In genomic region chr3:146371902-146372301, GRCh38 we compare ENCODE assay signal across 24 cellular contexts.
"Had no signal": no experiment of that assay in that cellular context is flagged by ENCODE, and none has a peak within 500 bp of the region (broad histone marks: within the 10 kb centered on the region; RNA-seq: fewer than 3 reads in every experiment).

No MANE protein-coding gene starts in this region.

- ATAC-seq: esophagus mucosa, gastrocnemius medialis, heart right ventricle, left cardiac atrium, left lung, left ventricle myocardium superior, lower lobe of right lung, mucosa of descending colon had no signal

- H3K9me3 ChIP-seq: esophagus squamous epithelium, gastrocnemius medialis, mucosa of descending colon had no signal

- H3K4me3 ChIP-seq: coronary artery, dorsolateral prefrontal cortex, esophagus squamous epithelium, gastrocnemius medialis, heart right ventricle, left lung, lower lobe of right lung, mucosa of descending colon had no signal

- H3K4me3 Mint-ChIP-seq: mesothelial cell of epicardium, naive B cell had no signal

- H3K4me1 ChIP-seq: gastrocnemius medialis, left lung, lower lobe of right lung had no signal

- H3K27ac Mint-ChIP-seq: mesothelial cell of epicardium, naive B cell had no signal

- H3K4me1 Mint-ChIP-seq: naive B cell had no signal

- H3K36me3 ChIP-seq: esophagus squamous epithelium, gastrocnemius medialis, heart right ventricle, left lung, lower lobe of right lung had no signal

- H3K27me3 ChIP-seq: dorsolateral prefrontal cortex, esophagus squamous epithelium, gastrocnemius medialis, heart right ventricle, left lung had no signal

- DNase-seq: dermis blood vessel endothelial cell; dorsolateral prefrontal cortex; effector CD4-positive, alpha-beta T cell; effector memory CD4-positive, alpha-beta T cell; erythroblast; esophagus squamous epithelium; foreskin fibroblast; foreskin melanocyte; gastrocnemius medialis; glutamatergic neuron; head of caudate nucleus; heart right ventricle; hippocampal formation; left cardiac atrium; left lung; left ventricle myocardium superior; lower lobe of right lung; mesenchymal stem cell; mucosa of descending colon; naive B cell had no signal

- H3K27ac ChIP-seq: coronary artery, dorsolateral prefrontal cortex, epithelial cell of prostate, esophagus squamous epithelium, gastrocnemius medialis, heart right ventricle, left lung, lower lobe of right lung had no signal

- H3K27me3 Mint-ChIP-seq: naive B cell had no signal
